8 cellular contexts compared by ENCODE assay signal in the genomic region with DNA sequence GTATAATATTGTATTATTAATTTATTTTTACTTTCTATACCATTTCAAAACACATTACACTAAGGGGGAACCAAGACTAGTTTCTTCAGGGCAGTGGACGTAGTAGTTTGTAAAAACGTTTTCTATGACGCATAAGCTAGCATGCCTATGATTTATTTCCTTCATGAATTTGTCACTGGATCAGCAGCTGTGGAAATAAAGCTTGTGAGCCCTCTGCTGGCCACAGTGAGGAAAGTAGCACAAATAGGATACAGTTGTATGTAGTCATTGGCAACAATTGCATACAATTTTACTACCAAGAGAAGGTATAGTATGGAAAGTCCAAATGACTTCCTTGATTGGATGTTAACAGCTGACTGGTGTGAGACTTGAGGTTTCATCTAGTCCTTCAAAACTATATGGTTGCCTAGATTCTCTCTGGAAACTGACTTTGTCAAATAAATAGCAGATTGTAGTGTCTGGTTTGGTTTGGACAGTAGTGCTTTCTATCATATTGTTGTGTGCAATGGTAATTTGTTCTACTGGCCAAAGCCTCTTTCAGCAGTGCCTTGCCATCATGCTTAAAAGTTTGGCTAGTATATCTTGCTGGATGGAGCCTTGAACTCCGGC. TPM values are rescaled to one million over a fixed set of nuclear protein-coding genes. Genes with fewer than 3 reads are reported as not detected.
DNase-seq lines count a peak whose midpoint lies in the region; ATAC-seq and TF ChIP-seq lines count a peak whose summit lies in the region.

No MANE protein-coding gene starts in this region.

- no peaks in the 10 kb centered on the region for H3K36me3 ChIP-seq in ovary
- H3K36me3 ChIP-seq in uterus, result no peaks in the 10 kb centered on the region

- H3K9me3 ChIP-seq in ovary (no peaks in the 10 kb centered on the region), uterus (no peaks in the 10 kb centered on the region)

- DNase-seq in GM03348 (ENCODE audit: low spot score) (peak; percentile 85), LNCaP clone FGC (ENCODE audit: low read depth) (peak; percentile 78), RPMI7951 (ENCODE audit: low read depth) (peak; percentile 75), foreskin keratinocyte (peak; percentile 56 to 79), ovary (peak; percentile 33 to 73 (median 52)), uterus (peak; percentile 67 to 72)
- DNase-seq in activated effector memory CD4-positive, alpha-beta T cell treated with Interleukin-2 at 50 U/mL for 16 hours, result peak; percentile 10

- intact Hi-C loops in ovary (cut with DNase I) (loop anchor here in 3 of 4 donors (2.0 to 5.0 kb wide), 2 partner anchors 217 to 218 kb away; no protein-coding TSS in a partner anchor), uterus (cut with DNase I; ENCODE audit: low total_unique reads) (no loop called here)

- no peak for TF ChIP-seq POLR2A in ovary (IDR thresholded peaks at IDR 0.05)
- no peak for TF ChIP-seq POLR2A in uterus (IDR thresholded peaks at IDR 0.05)

- 25 to 28% (median 25%) methylated on average over 4 of the region's 4 CpGs for WGBS in ovary, 3 donors

- H3K4me1 ChIP-seq in foreskin keratinocyte (peaks cover 3% of the 10 kb centered on the region), ovary (ENCODE audit: insufficient read depth) (no peaks in the 10 kb centered on the region), uterus (no peaks in the 10 kb centered on the region)

- ATAC-seq in foreskin keratinocyte (peak; percentile 91), HG02798 (IDR thresholded peaks at IDR 0.05; ENCODE audit: poor library complexity, unreplicated experiment) (no peak)

- TF ChIP-seq CTCF in LNCaP clone FGC (IDR thresholded peaks at IDR 0.05; ENCODE audit: control insufficient read depth, extremely low read depth, insufficient read depth), result peak; percentile 93
- TF ChIP-seq CTCF in foreskin keratinocyte (conservative IDR thresholded peaks at IDR 0.05), result peak; percentile 97
- TF ChIP-seq CTCF in ovary (IDR thresholded peaks at IDR 0.05), result peak; percentile 48 to 79 (median 76)
- TF ChIP-seq CTCF in uterus (IDR thresholded peaks at IDR 0.05), result peak; percentile 67 to 92 (median 81)

- H3K27ac ChIP-seq in foreskin keratinocyte (no peak overlapping the region), ovary (no peak overlapping the region), uterus (peak overlapping the region in 1 of 2 donors; percentile 11)

- no peaks in the 10 kb centered on the region for H3K27me3 ChIP-seq in foreskin keratinocyte
- H3K27me3 ChIP-seq in ovary, result no peaks in the 10 kb centered on the region
- no peaks in the 10 kb centered on the region for H3K27me3 ChIP-seq in uterus

- no peak for TF ChIP-seq EP300 in ovary (IDR thresholded peaks at IDR 0.05)

- H3K4me3 ChIP-seq in LNCaP clone FGC (ENCODE audit: low read depth, low read length) (no peak overlapping the region), ovary (no peak overlapping the region), uterus (no peak overlapping the region)

RNA-seq across cellular contexts. Expression of gene PLEKHD1, which starts 24.3 kb away (rescaled TPM):
- total RNA-seq in RPMI7951 (2014; rRNA removed; shearing (Covaris generic)), result not detected in 2 replicates
- total RNA-seq in foreskin keratinocyte, result not detected in 2 replicates
- not detected in 2 replicates for polyA plus RNA-seq in foreskin keratinocyte
- under 1 TPM in 5 of 7 donors, not detected in 2; under 0.01 to 0.15 (median 0.08) TPM for total RNA-seq in ovary
- under 1 TPM in 1 of 2 donors, not detected in 1; 0.05 TPM for polyA plus RNA-seq in ovary
- total RNA-seq in uterus, result under 1 TPM in 2 of 4 donors, not detected in 2; 0.24 to 0.76 TPM

Comparison
In these comparisons a context has a peak if more than half of its experiments do, and no peak if none do; other contexts are left out.
1. DNase-seq: peak in every context shown above with its lines; median percentile 85 in GM03348; 78 in LNCaP clone FGC; 75 in RPMI7951; 70 in uterus; 68 in foreskin keratinocyte; 52 in ovary; 10 in activated effector memory CD4-positive, alpha-beta T cell treated with Interleukin-2 at 50 U/mL for 16 hours.